In the genomic region with DNA sequence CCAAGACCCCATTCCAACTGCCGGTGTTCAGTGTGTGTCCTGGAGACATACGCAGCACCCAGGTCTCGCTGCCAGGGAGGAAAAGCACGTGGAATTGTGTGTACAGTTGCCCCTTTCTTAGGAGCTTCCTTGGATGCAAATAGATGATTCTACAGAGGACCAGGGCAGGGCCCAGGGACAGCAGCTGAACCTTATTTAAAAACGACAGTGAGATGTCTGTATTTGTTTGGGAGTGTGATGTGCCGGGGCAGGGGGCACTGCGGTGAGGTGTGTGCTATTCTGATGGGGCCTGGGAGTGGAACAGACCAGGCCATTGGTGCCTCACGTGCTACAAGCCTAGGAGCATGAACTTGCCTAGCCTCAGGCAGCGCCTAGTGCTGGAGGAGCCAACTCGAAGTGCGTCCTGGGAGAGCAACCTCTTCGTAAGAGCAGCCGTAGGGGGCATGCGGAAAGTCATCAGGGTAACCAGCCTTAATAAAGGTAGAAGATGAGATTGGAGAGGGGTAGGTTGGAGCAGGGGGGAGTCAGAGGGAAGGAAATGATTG, we compare ENCODE assay signal across 1 cellular context.
TF ChIP-seq lines count a peak whose summit lies in the region.

No MANE protein-coding gene starts in this region.

TF ChIP-seq in GM23338, 12 proteins besides CTCF, POLR2A, EP300 and RAD21 (continued from another document):
- TF ChIP-seq, protein P1, sequence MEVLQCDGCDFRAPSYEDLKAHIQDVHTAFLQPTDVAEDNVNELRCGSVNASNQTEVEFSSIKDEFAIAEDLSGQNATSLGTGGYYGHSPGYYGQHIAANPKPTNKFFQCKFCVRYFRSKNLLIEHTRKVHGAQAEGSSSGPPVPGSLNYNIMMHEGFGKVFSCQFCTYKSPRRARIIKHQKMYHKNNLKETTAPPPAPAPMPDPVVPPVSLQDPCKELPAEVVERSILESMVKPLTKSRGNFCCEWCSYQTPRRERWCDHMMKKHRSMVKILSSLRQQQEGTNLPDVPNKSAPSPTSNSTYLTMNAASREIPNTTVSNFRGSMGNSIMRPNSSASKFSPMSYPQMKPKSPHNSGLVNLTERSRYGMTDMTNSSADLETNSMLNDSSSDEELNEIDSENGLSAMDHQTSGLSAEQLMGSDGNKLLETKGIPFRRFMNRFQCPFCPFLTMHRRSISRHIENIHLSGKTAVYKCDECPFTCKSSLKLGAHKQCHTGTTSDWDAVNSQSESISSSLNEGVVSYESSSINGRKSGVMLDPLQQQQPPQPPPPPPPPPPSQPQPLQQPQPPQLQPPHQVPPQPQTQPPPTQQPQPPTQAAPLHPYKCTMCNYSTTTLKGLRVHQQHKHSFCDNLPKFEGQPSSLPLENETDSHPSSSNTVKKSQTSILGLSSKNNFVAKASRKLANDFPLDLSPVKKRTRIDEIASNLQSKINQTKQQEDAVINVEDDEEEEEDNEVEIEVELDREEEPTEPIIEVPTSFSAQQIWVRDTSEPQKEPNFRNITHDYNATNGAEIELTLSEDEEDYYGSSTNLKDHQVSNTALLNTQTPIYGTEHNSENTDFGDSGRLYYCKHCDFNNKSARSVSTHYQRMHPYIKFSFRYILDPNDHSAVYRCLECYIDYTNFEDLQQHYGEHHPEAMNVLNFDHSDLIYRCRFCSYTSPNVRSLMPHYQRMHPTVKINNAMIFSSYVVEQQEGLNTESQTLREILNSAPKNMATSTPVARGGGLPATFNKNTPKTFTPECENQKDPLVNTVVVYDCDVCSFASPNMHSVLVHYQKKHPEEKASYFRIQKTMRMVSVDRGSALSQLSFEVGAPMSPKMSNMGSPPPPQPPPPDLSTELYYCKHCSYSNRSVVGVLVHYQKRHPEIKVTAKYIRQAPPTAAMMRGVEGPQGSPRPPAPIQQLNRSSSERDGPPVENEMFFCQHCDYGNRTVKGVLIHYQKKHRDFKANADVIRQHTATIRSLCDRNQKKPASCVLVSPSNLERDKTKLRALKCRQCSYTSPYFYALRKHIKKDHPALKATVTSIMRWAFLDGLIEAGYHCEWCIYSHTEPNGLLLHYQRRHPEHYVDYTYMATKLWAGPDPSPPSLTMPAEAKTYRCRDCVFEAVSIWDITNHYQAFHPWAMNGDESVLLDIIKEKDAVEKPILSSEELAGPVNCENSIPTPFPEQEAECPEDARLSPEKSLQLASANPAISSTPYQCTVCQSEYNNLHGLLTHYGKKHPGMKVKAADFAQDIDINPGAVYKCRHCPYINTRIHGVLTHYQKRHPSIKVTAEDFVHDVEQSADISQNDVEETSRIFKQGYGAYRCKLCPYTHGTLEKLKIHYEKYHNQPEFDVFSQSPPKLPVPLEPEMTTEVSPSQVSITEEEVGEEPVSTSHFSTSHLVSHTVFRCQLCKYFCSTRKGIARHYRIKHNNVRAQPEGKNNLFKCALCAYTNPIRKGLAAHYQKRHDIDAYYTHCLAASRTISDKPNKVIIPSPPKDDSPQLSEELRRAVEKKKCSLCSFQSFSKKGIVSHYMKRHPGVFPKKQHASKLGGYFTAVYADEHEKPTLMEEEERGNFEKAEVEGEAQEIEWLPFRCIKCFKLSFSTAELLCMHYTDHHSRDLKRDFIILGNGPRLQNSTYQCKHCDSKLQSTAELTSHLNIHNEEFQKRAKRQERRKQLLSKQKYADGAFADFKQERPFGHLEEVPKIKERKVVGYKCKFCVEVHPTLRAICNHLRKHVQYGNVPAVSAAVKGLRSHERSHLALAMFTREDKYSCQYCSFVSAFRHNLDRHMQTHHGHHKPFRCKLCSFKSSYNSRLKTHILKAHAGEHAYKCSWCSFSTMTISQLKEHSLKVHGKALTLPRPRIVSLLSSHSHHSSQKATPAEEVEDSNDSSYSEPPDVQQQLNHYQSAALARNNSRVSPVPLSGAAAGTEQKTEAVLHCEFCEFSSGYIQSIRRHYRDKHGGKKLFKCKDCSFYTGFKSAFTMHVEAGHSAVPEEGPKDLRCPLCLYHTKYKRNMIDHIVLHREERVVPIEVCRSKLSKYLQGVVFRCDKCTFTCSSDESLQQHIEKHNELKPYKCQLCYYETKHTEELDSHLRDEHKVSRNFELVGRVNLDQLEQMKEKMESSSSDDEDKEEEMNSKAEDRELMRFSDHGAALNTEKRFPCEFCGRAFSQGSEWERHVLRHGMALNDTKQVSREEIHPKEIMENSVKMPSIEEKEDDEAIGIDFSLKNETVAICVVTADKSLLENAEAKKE (CRISPR knock-in tag; IDR thresholded peaks at IDR 0.05) = no peak
- TF ChIP-seq STAT1 (IDR thresholded peaks at IDR 0.05; ENCODE audit: unreplicated experiment) (no peak), EZH2 (IDR thresholded peaks at IDR 0.05; ENCODE audit: low read depth, unreplicated experiment) (no peak), JUNB (IDR thresholded peaks at IDR 0.05; ENCODE audit: unreplicated experiment) (no peak), ZNF331 (CRISPR knock-in tag; IDR thresholded peaks at IDR 0.05; ENCODE audit: low read depth) (no peak), POLR2AphosphoS5 (IDR thresholded peaks at IDR 0.05; ENCODE audit: low read depth) (no peak), NANOG (IDR thresholded peaks at IDR 0.05; ENCODE audit: borderline replicate concordance) (no peak), ZNF114 (CRISPR knock-in tag; IDR thresholded peaks at IDR 0.05) (no peak)
- TF ChIP-seq, protein P2, sequence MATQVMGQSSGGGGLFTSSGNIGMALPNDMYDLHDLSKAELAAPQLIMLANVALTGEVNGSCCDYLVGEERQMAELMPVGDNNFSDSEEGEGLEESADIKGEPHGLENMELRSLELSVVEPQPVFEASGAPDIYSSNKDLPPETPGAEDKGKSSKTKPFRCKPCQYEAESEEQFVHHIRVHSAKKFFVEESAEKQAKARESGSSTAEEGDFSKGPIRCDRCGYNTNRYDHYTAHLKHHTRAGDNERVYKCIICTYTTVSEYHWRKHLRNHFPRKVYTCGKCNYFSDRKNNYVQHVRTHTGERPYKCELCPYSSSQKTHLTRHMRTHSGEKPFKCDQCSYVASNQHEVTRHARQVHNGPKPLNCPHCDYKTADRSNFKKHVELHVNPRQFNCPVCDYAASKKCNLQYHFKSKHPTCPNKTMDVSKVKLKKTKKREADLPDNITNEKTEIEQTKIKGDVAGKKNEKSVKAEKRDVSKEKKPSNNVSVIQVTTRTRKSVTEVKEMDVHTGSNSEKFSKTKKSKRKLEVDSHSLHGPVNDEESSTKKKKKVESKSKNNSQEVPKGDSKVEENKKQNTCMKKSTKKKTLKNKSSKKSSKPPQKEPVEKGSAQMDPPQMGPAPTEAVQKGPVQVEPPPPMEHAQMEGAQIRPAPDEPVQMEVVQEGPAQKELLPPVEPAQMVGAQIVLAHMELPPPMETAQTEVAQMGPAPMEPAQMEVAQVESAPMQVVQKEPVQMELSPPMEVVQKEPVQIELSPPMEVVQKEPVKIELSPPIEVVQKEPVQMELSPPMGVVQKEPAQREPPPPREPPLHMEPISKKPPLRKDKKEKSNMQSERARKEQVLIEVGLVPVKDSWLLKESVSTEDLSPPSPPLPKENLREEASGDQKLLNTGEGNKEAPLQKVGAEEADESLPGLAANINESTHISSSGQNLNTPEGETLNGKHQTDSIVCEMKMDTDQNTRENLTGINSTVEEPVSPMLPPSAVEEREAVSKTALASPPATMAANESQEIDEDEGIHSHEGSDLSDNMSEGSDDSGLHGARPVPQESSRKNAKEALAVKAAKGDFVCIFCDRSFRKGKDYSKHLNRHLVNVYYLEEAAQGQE (IDR thresholded peaks at IDR 0.05; ENCODE audit: unreplicated experiment) = no peak
TF ChIP-seq in GM23338: peak in this region for 0.
